Comparison of ENCODE assay signal across 8 cellular contexts in genomic region chr9:35258665-35259474, GRCh38.
DNase-seq lines count a peak whose midpoint lies in the region; ATAC-seq and TF ChIP-seq lines count a peak whose summit lies in the region.

No MANE protein-coding gene starts in this region.

- peak; percentile 43 for DNase-seq in AG08396 (ENCODE audit: low spot score)
- DNase-seq in GM20000 (ENCODE audit: low spot score), result peak; percentile 26
- DNase-seq in NCI-H526 treated with DMSO at 0.1 percent for 48 hours (lab: John Stamatoyannopoulos, UW), result peak; percentile 41
- peak; percentile 50 for DNase-seq in activated CD4-positive, alpha-beta memory T cell treated with anti-CD3 and anti-CD28 coated beads, Interleukin-2, amount 10 ng/mL, durations not matched to agents 7 days and 5 days
- no peak for DNase-seq in epithelial cell of proximal tubule (ENCODE audit: low read depth)
- DNase-seq in mucosa of descending colon, result peak; percentile 64 to 83 (median 77)
- DNase-seq in stimulated activated naive CD8-positive, alpha-beta T cell treated with anti-CD3 and anti-CD28 coated beads, Interleukin-15, amount 100 ng/mL, for 72 hours, result peak; percentile 20 to 30

- peaks cover 3% of the 10 kb centered on the region for H3K4me1 Mint-ChIP-seq in activated CD4-positive, alpha-beta memory T cell treated with anti-CD3 and anti-CD28 coated beads, Interleukin-2, amount 10 ng/mL, durations not matched to agents 7 days and 5 days
- H3K4me1 Mint-ChIP-seq in stimulated activated naive CD8-positive, alpha-beta T cell treated with anti-CD3 and anti-CD28 coated beads, Interleukin-15, amount 100 ng/mL, for 72 hours, result no peaks in the 10 kb centered on the region

- POLR2A ChIA-PET in activated CD4-positive, alpha-beta memory T cell treated with anti-CD3 and anti-CD28 coated beads, Interleukin-2, amount 10 ng/mL, durations not matched to agents 7 days and 5 days (lab: Charles Lee), result no interaction called here

- TF ChIP-seq CTCF in GM20000 (IDR thresholded peaks at IDR 0.05; ENCODE audit: extremely low read depth, missing control alignments) (peak; percentile 36), epithelial cell of proximal tubule (conservative IDR thresholded peaks at IDR 0.05; ENCODE audit: low read depth, low read length) (peak; percentile 88), mucosa of descending colon (IDR thresholded peaks at IDR 0.05) (peak; percentile 40)

- CTCF ChIA-PET in activated CD4-positive, alpha-beta memory T cell treated with anti-CD3 and anti-CD28 coated beads, Interleukin-2, amount 10 ng/mL, durations not matched to agents 7 days and 5 days (lab: Charles Lee), result interaction anchor here (0.6 to 3.3 kb wide), 12 partner anchors 14 to 696 kb away, joined by 3 to 69 read pairs (median 4); partner anchors contain the start of genes ATOSB, UNC13B and VCP

- no peak overlapping the region for H3K4me3 ChIP-seq in epithelial cell of proximal tubule (ENCODE audit: low read depth, low read length)
- no peak overlapping the region for H3K4me3 ChIP-seq in mucosa of descending colon

- no peaks in the 10 kb centered on the region for H3K9me3 ChIP-seq in mucosa of descending colon

- peak; percentile 88 for ATAC-seq in mucosa of descending colon
- peak; percentile 49 for ATAC-seq in stimulated activated naive CD8-positive, alpha-beta T cell treated with anti-CD3 and anti-CD28 coated beads, Interleukin-15, amount 100 ng/mL, for 72 hours
- no peak for ATAC-seq in GM19397 (IDR thresholded peaks at IDR 0.05; ENCODE audit: unreplicated experiment)

- H3K36me3 ChIP-seq in mucosa of descending colon (ENCODE audit: low read depth), result no peaks in the 10 kb centered on the region

- H3K27ac Mint-ChIP-seq in activated CD4-positive, alpha-beta memory T cell treated with anti-CD3 and anti-CD28 coated beads, Interleukin-2, amount 10 ng/mL, durations not matched to agents 7 days and 5 days, result no peak overlapping the region
- no peak overlapping the region for H3K27ac Mint-ChIP-seq in stimulated activated naive CD8-positive, alpha-beta T cell treated with anti-CD3 and anti-CD28 coated beads, Interleukin-15, amount 100 ng/mL, for 72 hours

- peaks cover 14% of the 10 kb centered on the region for H3K4me1 ChIP-seq in mucosa of descending colon (ENCODE audit: low read depth)

- H3K27me3 Mint-ChIP-seq in activated CD4-positive, alpha-beta memory T cell treated with anti-CD3 and anti-CD28 coated beads, Interleukin-2, amount 10 ng/mL, durations not matched to agents 7 days and 5 days, result no peaks in the 10 kb centered on the region
- peaks cover 9% of the 10 kb centered on the region for H3K27me3 Mint-ChIP-seq in stimulated activated naive CD8-positive, alpha-beta T cell treated with anti-CD3 and anti-CD28 coated beads, Interleukin-15, amount 100 ng/mL, for 72 hours

- H3K4me3 Mint-ChIP-seq in activated CD4-positive, alpha-beta memory T cell treated with anti-CD3 and anti-CD28 coated beads, Interleukin-2, amount 10 ng/mL, durations not matched to agents 7 days and 5 days, result no peak overlapping the region
- H3K4me3 Mint-ChIP-seq in stimulated activated naive CD8-positive, alpha-beta T cell treated with anti-CD3 and anti-CD28 coated beads, Interleukin-15, amount 100 ng/mL, for 72 hours, result no peak overlapping the region

- no peaks in the 10 kb centered on the region for H3K36me3 Mint-ChIP-seq in activated CD4-positive, alpha-beta memory T cell treated with anti-CD3 and anti-CD28 coated beads, Interleukin-2, amount 10 ng/mL, durations not matched to agents 7 days and 5 days (ENCODE audit: low read depth)

- intact Hi-C loops in mucosa of descending colon (cut with DNase I, micrococcal nuclease), result loop anchor here (5.0 kb wide), 1 partner anchor 142 kb away; the partner anchor contains the start of gene ATOSB (in 2 of the 2)

- H3K9me3 Mint-ChIP-seq in activated CD4-positive, alpha-beta memory T cell treated with anti-CD3 and anti-CD28 coated beads, Interleukin-2, amount 10 ng/mL, durations not matched to agents 7 days and 5 days, result no peaks in the 10 kb centered on the region
- no peaks in the 10 kb centered on the region for H3K9me3 Mint-ChIP-seq in stimulated activated naive CD8-positive, alpha-beta T cell treated with anti-CD3 and anti-CD28 coated beads, Interleukin-15, amount 100 ng/mL, for 72 hours

Comparison
In these comparisons a context has a peak if more than half of its experiments do, and no peak if none do; other contexts are left out.
1. CTCF ChIP-seq: peak in every context shown above with its lines; median percentile 88 in epithelial cell of proximal tubule; 40 in mucosa of descending colon; 36 in GM20000.